In the genomic region with DNA sequence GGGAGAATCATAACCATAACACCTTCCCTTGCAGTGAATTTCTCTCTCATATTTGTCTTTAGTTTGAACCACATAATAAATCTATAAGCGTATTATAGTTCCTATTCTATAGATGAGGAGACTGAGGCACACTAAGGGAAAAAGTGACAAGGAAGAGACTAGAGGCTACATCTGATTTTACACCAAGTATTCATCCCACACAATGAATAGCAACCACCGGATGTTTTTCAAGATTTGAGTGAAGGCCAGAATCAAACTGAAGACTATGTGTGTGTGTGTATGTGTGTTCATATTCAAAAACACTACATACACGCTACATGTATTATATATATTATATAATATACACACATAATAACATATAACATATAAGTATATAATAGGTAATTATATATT, we compare ENCODE assay signal across 15 cellular contexts. TPM values are rescaled to one million over a fixed set of nuclear protein-coding genes. Genes with fewer than 3 reads are reported as not detected.
DNase-seq lines count a peak whose midpoint lies in the region; ATAC-seq, FAIRE-seq and TF ChIP-seq lines count a peak whose summit lies in the region.
"Had no signal": no experiment of that assay in that cellular context is flagged by ENCODE, and none has a peak within 500 bp of the region (broad histone marks: within the 10 kb centered on the region; RNA-seq: fewer than 3 reads in every experiment).

No MANE protein-coding gene starts in this region.

- ATAC-seq in HepG2 (no peak), right lobe of liver (no peak), upper lobe of right lung (no peak), WTC11 (no peak), HG03095 (IDR thresholded peaks at IDR 0.05; ENCODE audit: unreplicated experiment) (no peak)
- peak; percentile 25 for ATAC-seq in activated CD8-positive, alpha-beta T cell treated with anti-CD3 and anti-CD28 coated beads for 36 hours

- H3K27me3 Mint-ChIP-seq in activated CD8-positive, alpha-beta T cell treated with anti-CD3 and anti-CD28 coated beads for 36 hours = no peaks in the 10 kb centered on the region
- H3K27me3 Mint-ChIP-seq in WTC11 (ENCODE audit: low read depth) = no peaks in the 10 kb centered on the region

- CTCF ChIA-PET in HepG2 (lab: Yijun Ruan, JAX; ENCODE audit: low intra/inter-chr PET ratio, low total read pairs) (interaction anchor here (1.0 to 3.8 kb wide), 4 partner anchors 18 to 65 kb away, joined by 3 to 51 read pairs (median 19); no protein-coding TSS in a partner anchor), WTC11 (lab: Charles Lee) (interaction anchor here (0.7 to 2.3 kb wide), 5 partner anchors 11 to 68 kb away, joined by 3 to 57 read pairs (median 3); no protein-coding TSS in a partner anchor)
- CTCF ChIA-PET in activated CD8-positive, alpha-beta T cell treated with anti-CD3 and anti-CD28 coated beads for 36 hours (lab: Charles Lee) = interaction anchor here (1.4 to 13.6 kb wide), 10 partner anchors 9 to 57 kb away, joined by 3 to 290 read pairs (median 14); a partner anchor contains a TSS

- no peak overlapping the region for H3K9ac ChIP-seq in HepG2 (ENCODE audit: insufficient read depth, low read depth, low read length)
- peak overlapping the region; percentile 40 for H3K9ac ChIP-seq in mucosa of stomach (ENCODE audit: low read length)

- no peak overlapping the region for H2AFZ ChIP-seq in HepG2 (ENCODE audit: low read length)

- H3K27me3 ChIP-seq in HepG2 (ENCODE audit: control insufficient read depth in 1 of 2, insufficient read depth in 2 of 2, low read length in 2 of 2) (peaks cover 11 to 51% of the 10 kb centered on the region in 2 experiments), right lobe of liver (no peaks in the 10 kb centered on the region), mucosa of stomach (ENCODE audit: control insufficient read depth, insufficient read depth, low read length) (no peaks in the 10 kb centered on the region), upper lobe of right lung (no peaks in the 10 kb centered on the region)
- H3K27me3 ChIP-seq: BE2C had no signal

- H3K79me2 ChIP-seq in HepG2 (ENCODE audit: insufficient read depth, low read length) = no peaks in the 10 kb centered on the region

- FAIRE-seq in HepG2 (lab: Jason Lieb, UNC) = no peak

- TF ChIP-seq CTCF in HepG2 (CRISPR knock-in tag; IDR thresholded peaks at IDR 0.05) = no peak
- TF ChIP-seq CTCF in right lobe of liver (IDR thresholded peaks at IDR 0.05) = no peak
- TF ChIP-seq CTCF in activated CD8-positive, alpha-beta T cell treated with anti-CD3 and anti-CD28 coated beads for 36 hours (IDR thresholded peaks at IDR 0.05) = no peak
- no peak for TF ChIP-seq CTCF in upper lobe of right lung (IDR thresholded peaks at IDR 0.05)
- no peak for TF ChIP-seq CTCF in WTC11 (IDR thresholded peaks at IDR 0.05)

- peaks cover 10% of the 10 kb centered on the region for H3K9me3 Mint-ChIP-seq in activated CD8-positive, alpha-beta T cell treated with anti-CD3 and anti-CD28 coated beads for 36 hours
- H3K9me3 Mint-ChIP-seq in WTC11 = no peaks in the 10 kb centered on the region

- in situ Hi-C loops in HepG2 (cut with HindIII; ENCODE audit: extremely low pct_ligation_motif_present, low pct_unique_long_range_greater_than_20kb) = loop anchor here (5.0 kb wide), 1 partner anchor 34 kb away; no protein-coding TSS in a partner anchor

- H3K4me2 ChIP-seq in HepG2 (ENCODE audit: low read depth, low read length) = peak overlapping the region; percentile 57; the same call in 1 of the 2 replicates

- H3K27ac ChIP-seq in HepG2 (ENCODE audit: extremely low read length, insufficient read depth, low read length) (no peak overlapping the region), right lobe of liver (no peak overlapping the region), upper lobe of right lung (no peak overlapping the region)

- POLR2A ChIA-PET in HepG2 (lab: Yijun Ruan, JAX) (interaction anchor here (1.1 to 2.2 kb wide), 3 partner anchors 11 to 32 kb away, joined by 3 to 17 read pairs (median 5); no protein-coding TSS in a partner anchor), WTC11 (lab: Charles Lee) (no interaction called here)
- POLR2A ChIA-PET in activated CD8-positive, alpha-beta T cell treated with anti-CD3 and anti-CD28 coated beads for 36 hours (lab: Charles Lee) = interaction anchor here (1.0 to 12.3 kb wide), 9 partner anchors 10 to 32 kb away, joined by 3 to 180 read pairs (median 4); no protein-coding TSS in a partner anchor

- peaks cover 44% of the 10 kb centered on the region for H3K4me1 ChIP-seq in HepG2 (ENCODE audit: insufficient read depth, low read length)
- H3K4me1 ChIP-seq in right lobe of liver = no peaks in the 10 kb centered on the region
- peaks cover 11% of the 10 kb centered on the region for H3K4me1 ChIP-seq in mucosa of stomach (ENCODE audit: control insufficient read depth, insufficient read depth, low read length)
- H3K4me1 ChIP-seq in upper lobe of right lung = peaks cover 26% of the 10 kb centered on the region
- H3K4me1 ChIP-seq: BE2C had no signal

- peak overlapping the region; percentile 95 for H3K27ac Mint-ChIP-seq in activated CD8-positive, alpha-beta T cell treated with anti-CD3 and anti-CD28 coated beads for 36 hours
- no peak overlapping the region for H3K27ac Mint-ChIP-seq in WTC11
- H3K27ac Mint-ChIP-seq: progenitor cell of endocrine pancreas had no signal

- no peak for DNase-seq in HepG2 (ENCODE audit: low spot score)
- DNase-seq in right lobe of liver = no peak
- no peak for DNase-seq in activated CD8-positive, alpha-beta T cell treated with anti-CD3 and anti-CD28 coated beads for 36 hours
- no peak for DNase-seq in upper lobe of right lung
- no peak for DNase-seq in SHP77 (lab: John Stamatoyannopoulos, UW)
- DNase-seq in WTC11 (ENCODE audit: low spot score) = no peak
- DNase-seq: BE2C, NCI-H1092, Right ventricle myocardium superior had no signal

- intact Hi-C loops in HepG2 (cut with micrococcal nuclease; ENCODE audit: unreplicated experiment) (no loop called here), right lobe of liver (cut with DNase I) (no loop called here), upper lobe of right lung (cut with DNase I) (no loop called here)
- intact Hi-C loops in activated CD8-positive, alpha-beta T cell treated with anti-CD3 and anti-CD28 coated beads for 36 hours (cut with micrococcal nuclease) = no loop called here

- peaks cover 69% of the 10 kb centered on the region for H3K4me1 Mint-ChIP-seq in activated CD8-positive, alpha-beta T cell treated with anti-CD3 and anti-CD28 coated beads for 36 hours (ENCODE audit: low read depth)
- peaks cover 8% of the 10 kb centered on the region for H3K4me1 Mint-ChIP-seq in WTC11

- no TSS peak for BruUV-seq in HepG2 (replicated peaks; lab: Mats Ljungman, UMichigan)

- TF ChIP-seq RAD21 in HepG2 (CRISPR knock-in tag; IDR thresholded peaks at IDR 0.05) = no peak

- H3K9me3 ChIP-seq in HepG2 (ENCODE audit: low read length) (no peaks in the 10 kb centered on the region), right lobe of liver (no peaks in the 10 kb centered on the region), mucosa of stomach (ENCODE audit: control insufficient read depth, low read length) (no peaks in the 10 kb centered on the region), upper lobe of right lung (no peaks in the 10 kb centered on the region)
- H3K9me3 ChIP-seq: BE2C had no signal

- peak overlapping the region; percentile 76 for H3K4me3 Mint-ChIP-seq in activated CD8-positive, alpha-beta T cell treated with anti-CD3 and anti-CD28 coated beads for 36 hours
- H3K4me3 Mint-ChIP-seq in WTC11 = no peak overlapping the region

- H4K20me1 ChIP-seq in HepG2 (ENCODE audit: insufficient read depth, low read length) = no peaks in the 10 kb centered on the region

- H3K4me3 ChIP-seq in HepG2 (replicated peaks in 1 of 3; ENCODE audit: insufficient read depth in 1 of 3, low read depth in 2 of 3, low read length in 3 of 3) (no peak overlapping the region), right lobe of liver (no peak overlapping the region), mucosa of stomach (ENCODE audit: low read length) (no peak overlapping the region), upper lobe of right lung (peak overlapping the region; percentile 47)

- H3K36me3 Mint-ChIP-seq in activated CD8-positive, alpha-beta T cell treated with anti-CD3 and anti-CD28 coated beads for 36 hours (ENCODE audit: low read depth) = peaks cover 12% of the 10 kb centered on the region
- no peaks in the 10 kb centered on the region for H3K36me3 Mint-ChIP-seq in WTC11

- no peaks in the 10 kb centered on the region; a peak in 1 of 5 replicates for H3K36me3 ChIP-seq in HepG2 (replicated peaks in 1 of 2; ENCODE audit: control insufficient read depth in 1 of 2, insufficient read depth in 2 of 2, low read length in 2 of 2)
- H3K36me3 ChIP-seq in right lobe of liver = no peaks in the 10 kb centered on the region
- no peaks in the 10 kb centered on the region for H3K36me3 ChIP-seq in mucosa of stomach (ENCODE audit: control insufficient read depth, insufficient read depth, low read length)
- no peaks in the 10 kb centered on the region for H3K36me3 ChIP-seq in upper lobe of right lung
- H3K36me3 ChIP-seq: BE2C had no signal

- no peak for TF ChIP-seq POLR2A in HepG2 (IDR thresholded peaks at IDR 0.05; ENCODE audit: insufficient read depth in 1 of 2, low read depth in 2 of 2, low read length in 2 of 2)
- no peak for TF ChIP-seq POLR2A in right lobe of liver (IDR thresholded peaks at IDR 0.05)

- WGBS in HepG2 (ENCODE audit: low lambda C conversion rate) = 82% methylated on average over 3 of the region's 3 CpGs
- 72% methylated on average over 3 of the region's 3 CpGs for WGBS in right lobe of liver (ENCODE audit: insufficient coverage, low coverage, low lambda C conversion rate, missing lambda C conversion rate)

- TF ChIP-seq EP300 in HepG2 (IDR thresholded peaks at IDR 0.05; ENCODE audit: low read depth in 2 of 2, low read length in 2 of 2) (no peak), HepG2 (CRISPR knock-in tag; IDR thresholded peaks at IDR 0.05; ENCODE audit: borderline replicate concordance) (no peak)

RNA-seq across cellular contexts. Expression of a gene that starts 4.7 kb away (rescaled TPM):
- total RNA-seq in HepG2 (2016; rRNA removed; fragmentation: Illumina TruSeq; extraction: Trizol) (0.46 and 0.82 TPM in 2 replicates), right lobe of liver (under 1 TPM; 0.20 to 0.59 (median 0.28) TPM), upper lobe of right lung (3.2 TPM), WTC11 (2021) (0.37 to 0.73 TPM (median 0.71 TPM) in 3 replicates)
- 0.26 and 0.40 TPM in 2 replicates for total RNA-seq in HepG2 (2016; cell fraction: cytosol; rRNA removed; fragmentation: Illumina TruSeq; extraction: Trizol; ENCODE audit: low read depth)
- total RNA-seq in HepG2 (2016; cell fraction: insoluble cytoplasmic fraction; rRNA removed; fragmentation: Illumina TruSeq; extraction: Trizol) = 0.62 and 0.93 TPM in 2 replicates
- total RNA-seq in HepG2 (2016; cell fraction: membrane; rRNA removed; fragmentation: Illumina TruSeq; extraction: Trizol) = 0.37 and 0.83 TPM in 2 replicates
- total RNA-seq in HepG2 (2016; cell fraction: nucleus; rRNA removed; fragmentation: Illumina TruSeq; extraction: Trizol) = 1.1 and 1.3 TPM in 2 replicates
- polyA plus RNA-seq in HepG2 (2011; rRNA removed) = 4.1 and 4.5 TPM in 2 replicates
- 4.5 and 6.1 TPM in 2 replicates for polyA plus RNA-seq in HepG2 (2011; cell fraction: cytosol; rRNA removed)
- 9.6 and 13.9 TPM in 2 replicates for polyA plus RNA-seq in HepG2 (2011; cell fraction: nucleus; rRNA removed)
- 0.48 and 0.80 TPM in 2 replicates for polyA plus RNA-seq in HepG2 (2012)
- polyA plus RNA-seq in HepG2 (2016; cell fraction: cytosol; fragmentation: Illumina TruSeq; extraction: Trizol; ENCODE audit: low read depth) = 0.21 and 0.37 TPM in 2 replicates
- polyA plus RNA-seq in HepG2 (2016; cell fraction: insoluble cytoplasmic fraction; fragmentation: Illumina TruSeq; extraction: Trizol; ENCODE audit: low read depth) = 0.58 and 0.71 TPM in 2 replicates
- 0.35 and 0.43 TPM in 2 replicates for polyA plus RNA-seq in HepG2 (2016; cell fraction: membrane; fragmentation: Illumina TruSeq; extraction: Trizol; ENCODE audit: low read depth)
- 1.0 and 1.6 TPM in 2 replicates for polyA plus RNA-seq in HepG2 (2016; cell fraction: nucleus; fragmentation: Illumina TruSeq; extraction: Trizol; ENCODE audit: insufficient read depth, low read depth)
- polyA minus RNA-seq in HepG2 (2011; rRNA and poly(A)+ RNA removed; ENCODE audit: low replicate concordance) = 14.4 TPM in 1 of 2 replicates, not detected in the other
- polyA minus RNA-seq in HepG2 (2011; cell fraction: cytosol; rRNA and poly(A)+ RNA removed) = 3.1 and 3.4 TPM in 2 replicates
- polyA minus RNA-seq in HepG2 (2011; cell fraction: nucleus; rRNA and poly(A)+ RNA removed) = 3.7 and 6.6 TPM in 2 replicates
- 10 to 100 TPM; 11.7 to 12.7 TPM for total RNA-seq in activated CD8-positive, alpha-beta T cell treated with anti-CD3 and anti-CD28 coated beads for 36 hours
- total RNA-seq: HT1080, progenitor cell of endocrine pancreas had no signal

RNA-seq across cellular contexts. Expression of a gene that starts 25.5 kb away (rescaled TPM):
- total RNA-seq in HepG2 (2016; rRNA removed; fragmentation: Illumina TruSeq; extraction: Trizol) = 0.11 TPM in 1 of 2 replicates, not detected in the other
- total RNA-seq in HepG2 (2016; cell fraction: cytosol; rRNA removed; fragmentation: Illumina TruSeq; extraction: Trizol; ENCODE audit: low read depth) = not detected in 2 replicates
- total RNA-seq in HepG2 (2016; cell fraction: insoluble cytoplasmic fraction; rRNA removed; fragmentation: Illumina TruSeq; extraction: Trizol) = not detected in 2 replicates
- total RNA-seq in HepG2 (2016; cell fraction: membrane; rRNA removed; fragmentation: Illumina TruSeq; extraction: Trizol) = not detected in 2 replicates
- total RNA-seq in HepG2 (2016; cell fraction: nucleus; rRNA removed; fragmentation: Illumina TruSeq; extraction: Trizol) = not detected in 2 replicates
- polyA plus RNA-seq in HepG2 (2011; rRNA removed) = 0.13 TPM in 1 of 2 replicates, not detected in the other
- not detected in 2 replicates for polyA plus RNA-seq in HepG2 (2011; cell fraction: cytosol; rRNA removed)
- 0.17 TPM in 1 of 2 replicates, not detected in the other for polyA plus RNA-seq in HepG2 (2011; cell fraction: nucleus; rRNA removed)
- 0.11 TPM in 1 of 2 replicates, not detected in the other for polyA plus RNA-seq in HepG2 (2012)
- not detected in 2 replicates for polyA plus RNA-seq in HepG2 (2016; cell fraction: cytosol; fragmentation: Illumina TruSeq; extraction: Trizol; ENCODE audit: low read depth)
- polyA plus RNA-seq in HepG2 (2016; cell fraction: insoluble cytoplasmic fraction; fragmentation: Illumina TruSeq; extraction: Trizol; ENCODE audit: low read depth) = not detected in 2 replicates
- 0.16 TPM in 1 of 2 replicates, not detected in the other for polyA plus RNA-seq in HepG2 (2016; cell fraction: membrane; fragmentation: Illumina TruSeq; extraction: Trizol; ENCODE audit: low read depth)
- polyA plus RNA-seq in HepG2 (2016; cell fraction: nucleus; fragmentation: Illumina TruSeq; extraction: Trizol; ENCODE audit: insufficient read depth, low read depth) = 0.33 TPM in 1 of 2 replicates, not detected in the other
- polyA minus RNA-seq in HepG2 (2011; rRNA and poly(A)+ RNA removed; ENCODE audit: low replicate concordance) = 0.20 TPM in 1 of 2 replicates, not detected in the other
- polyA minus RNA-seq in HepG2 (2011; cell fraction: cytosol; rRNA and poly(A)+ RNA removed) = not detected in 2 replicates
- not detected in 2 replicates for polyA minus RNA-seq in HepG2 (2011; cell fraction: nucleus; rRNA and poly(A)+ RNA removed)
- not detected for total RNA-seq in right lobe of liver
- total RNA-seq in activated CD8-positive, alpha-beta T cell treated with anti-CD3 and anti-CD28 coated beads for 36 hours = not detected
- not detected for total RNA-seq in upper lobe of right lung
- not detected in 3 replicates for total RNA-seq in WTC11 (2021)
- total RNA-seq: chondrocyte, fibroblast of lung, HT1080, progenitor cell of endocrine pancreas had no signal
- polyA plus RNA-seq: fibroblast of lung had no signal

RNA-seq across cellular contexts. Expression of a gene that starts 44.5 kb away (rescaled TPM):
- total RNA-seq in HepG2 (2016; rRNA removed; fragmentation: Illumina TruSeq; extraction: Trizol) (1.1 and 1.5 TPM in 2 replicates), right lobe of liver (not detected), upper lobe of right lung (3.5 TPM), WTC11 (2021) (not detected in 3 replicates)
- 0.18 and 0.51 TPM in 2 replicates for total RNA-seq in HepG2 (2016; cell fraction: cytosol; rRNA removed; fragmentation: Illumina TruSeq; extraction: Trizol; ENCODE audit: low read depth)
- 0.95 and 1.2 TPM in 2 replicates for total RNA-seq in HepG2 (2016; cell fraction: insoluble cytoplasmic fraction; rRNA removed; fragmentation: Illumina TruSeq; extraction: Trizol)
- 1.1 and 1.4 TPM in 2 replicates for total RNA-seq in HepG2 (2016; cell fraction: membrane; rRNA removed; fragmentation: Illumina TruSeq; extraction: Trizol)
- total RNA-seq in HepG2 (2016; cell fraction: nucleus; rRNA removed; fragmentation: Illumina TruSeq; extraction: Trizol) = 0.38 and 1.1 TPM in 2 replicates
- 0.80 and 1.1 TPM in 2 replicates for polyA plus RNA-seq in HepG2 (2011; rRNA removed)
- polyA plus RNA-seq in HepG2 (2011; cell fraction: cytosol; rRNA removed) = 0.47 and 0.89 TPM in 2 replicates
- polyA plus RNA-seq in HepG2 (2011; cell fraction: nucleus; rRNA removed) = 0.45 and 0.61 TPM in 2 replicates
- 0.69 and 0.97 TPM in 2 replicates for polyA plus RNA-seq in HepG2 (2012)
- polyA plus RNA-seq in HepG2 (2016; cell fraction: cytosol; fragmentation: Illumina TruSeq; extraction: Trizol; ENCODE audit: low read depth) = 0.54 and 0.60 TPM in 2 replicates
- polyA plus RNA-seq in HepG2 (2016; cell fraction: insoluble cytoplasmic fraction; fragmentation: Illumina TruSeq; extraction: Trizol; ENCODE audit: low read depth) = 1.4 and 1.8 TPM in 2 replicates
- 0.57 and 0.84 TPM in 2 replicates for polyA plus RNA-seq in HepG2 (2016; cell fraction: membrane; fragmentation: Illumina TruSeq; extraction: Trizol; ENCODE audit: low read depth)
- 1.6 and 2.1 TPM in 2 replicates for polyA plus RNA-seq in HepG2 (2016; cell fraction: nucleus; fragmentation: Illumina TruSeq; extraction: Trizol; ENCODE audit: insufficient read depth, low read depth)
- polyA minus RNA-seq in HepG2 (2011; rRNA and poly(A)+ RNA removed; ENCODE audit: low replicate concordance) = 1.6 TPM in 1 of 2 replicates, not detected in the other
- not detected in 2 replicates for polyA minus RNA-seq in HepG2 (2011; cell fraction: cytosol; rRNA and poly(A)+ RNA removed)
- polyA minus RNA-seq in HepG2 (2011; cell fraction: nucleus; rRNA and poly(A)+ RNA removed) = not detected in 2 replicates
- total RNA-seq in activated CD8-positive, alpha-beta T cell treated with anti-CD3 and anti-CD28 coated beads for 36 hours = not detected
- total RNA-seq: chondrocyte, fibroblast of lung, HT1080, progenitor cell of endocrine pancreas, Right ventricle myocardium superior had no signal
- polyA plus RNA-seq: fibroblast of lung had no signal

RNA-seq across cellular contexts. Expression of a gene that starts 54.5 kb away (rescaled TPM):
- total RNA-seq in HepG2 (2016; rRNA removed; fragmentation: Illumina TruSeq; extraction: Trizol) (2.2 and 2.4 TPM in 2 replicates), right lobe of liver (1 to 10 TPM in 2 of 6 experiments, under 1 TPM in 4; 0.59 to 3.7 (median 0.85) TPM), upper lobe of right lung (1.0 TPM), WTC11 (2021) (3.5 to 4.5 TPM (median 3.9 TPM) in 3 replicates)
- total RNA-seq in HepG2 (2016; cell fraction: cytosol; rRNA removed; fragmentation: Illumina TruSeq; extraction: Trizol; ENCODE audit: low read depth) = 0.30 and 0.44 TPM in 2 replicates
- total RNA-seq in HepG2 (2016; cell fraction: insoluble cytoplasmic fraction; rRNA removed; fragmentation: Illumina TruSeq; extraction: Trizol) = 1.8 and 1.9 TPM in 2 replicates
- total RNA-seq in HepG2 (2016; cell fraction: membrane; rRNA removed; fragmentation: Illumina TruSeq; extraction: Trizol) = 1.2 and 1.4 TPM in 2 replicates
- total RNA-seq in HepG2 (2016; cell fraction: nucleus; rRNA removed; fragmentation: Illumina TruSeq; extraction: Trizol) = 2.6 and 3.1 TPM in 2 replicates
- 2.4 and 3.0 TPM in 2 replicates for polyA plus RNA-seq in HepG2 (2011; rRNA removed)
- 2.3 and 2.6 TPM in 2 replicates for polyA plus RNA-seq in HepG2 (2011; cell fraction: cytosol; rRNA removed)
- 3.9 and 4.1 TPM in 2 replicates for polyA plus RNA-seq in HepG2 (2011; cell fraction: nucleus; rRNA removed)
- 1.4 and 1.9 TPM in 2 replicates for polyA plus RNA-seq in HepG2 (2012)
- 0.21 and 0.70 TPM in 2 replicates for polyA plus RNA-seq in HepG2 (2016; cell fraction: cytosol; fragmentation: Illumina TruSeq; extraction: Trizol; ENCODE audit: low read depth)
- 2.0 and 2.3 TPM in 2 replicates for polyA plus RNA-seq in HepG2 (2016; cell fraction: insoluble cytoplasmic fraction; fragmentation: Illumina TruSeq; extraction: Trizol; ENCODE audit: low read depth)
- 0.58 and 1.0 TPM in 2 replicates for polyA plus RNA-seq in HepG2 (2016; cell fraction: membrane; fragmentation: Illumina TruSeq; extraction: Trizol; ENCODE audit: low read depth)
- 2.1 and 2.3 TPM in 2 replicates for polyA plus RNA-seq in HepG2 (2016; cell fraction: nucleus; fragmentation: Illumina TruSeq; extraction: Trizol; ENCODE audit: insufficient read depth, low read depth)
- polyA minus RNA-seq in HepG2 (2011; rRNA and poly(A)+ RNA removed; ENCODE audit: low replicate concordance) = 0.49 and 8.2 TPM in 2 replicates
- polyA minus RNA-seq in HepG2 (2011; cell fraction: cytosol; rRNA and poly(A)+ RNA removed) = 3.3 and 4.7 TPM in 2 replicates
- 10.0 and 11.3 TPM in 2 replicates for polyA minus RNA-seq in HepG2 (2011; cell fraction: nucleus; rRNA and poly(A)+ RNA removed)
- under 1 TPM; 0.25 to 0.29 TPM for total RNA-seq in activated CD8-positive, alpha-beta T cell treated with anti-CD3 and anti-CD28 coated beads for 36 hours
